In the genomic region with DNA sequence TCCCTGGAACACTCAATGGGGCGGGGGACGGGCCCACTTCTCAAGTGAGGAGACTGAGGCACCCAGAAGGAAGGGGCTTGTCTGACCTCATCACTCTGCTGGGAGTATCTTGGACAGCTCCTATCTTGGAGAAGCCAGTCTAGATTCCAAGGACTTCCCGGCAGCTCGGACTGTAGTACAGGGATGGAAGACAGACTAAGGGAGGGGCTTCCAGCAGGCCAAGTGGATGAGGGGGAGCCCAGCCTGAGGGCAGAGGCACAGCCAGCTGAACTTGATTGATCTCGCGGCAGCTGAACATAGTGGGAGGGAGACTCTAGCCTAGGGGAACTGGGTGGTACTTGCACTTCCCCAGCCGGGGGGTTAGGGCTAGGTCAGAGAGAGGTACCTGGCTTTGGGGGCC, we compare ENCODE assay signal across 9 cellular contexts. TPM values are rescaled to one million over a fixed set of nuclear protein-coding genes. Genes with fewer than 3 reads are reported as not detected.
DNase-seq lines count a peak whose midpoint lies in the region; ATAC-seq and TF ChIP-seq lines count a peak whose summit lies in the region.
"Had no signal": no experiment of that assay in that cellular context is flagged by ENCODE, and none has a peak within 500 bp of the region (broad histone marks: within the 10 kb centered on the region; RNA-seq: fewer than 3 reads in every experiment).

No MANE protein-coding gene starts in this region.

- POLR2A ChIA-PET in IMR-90 (lab: Charles Lee; ENCODE audit: unreplicated experiment), result interaction anchor here (0.7 kb wide), 1 partner anchor 19 kb away, joined by 11 read pairs; no protein-coding TSS in a partner anchor

- TF ChIP-seq CTCF in IMR-90 (conservative IDR thresholded peaks at IDR 0.05; ENCODE audit: low read depth, low read length), result no peak
- TF ChIP-seq CTCF in WERI-Rb-1 (IDR thresholded peaks at IDR 0.05; ENCODE audit: low read depth, low read length), result no peak

- H3K36me3 ChIP-seq in IMR-90 (ENCODE audit: control insufficient read depth, insufficient read depth, low read length) (no peaks in the 10 kb centered on the region), ectodermal cell (ENCODE audit: control insufficient read depth, insufficient read depth, low read length) (no peaks in the 10 kb centered on the region), trophoblast cell (ENCODE audit: control insufficient read depth in 1 of 2, insufficient read depth in 2 of 2, low read length in 2 of 2) (peaks cover 4 to 10% of the 10 kb centered on the region in 2 experiments), WERI-Rb-1 (no peaks in the 10 kb centered on the region)
- H3K36me3 ChIP-seq: upper lobe of left lung had no signal

- no peak for TF ChIP-seq RAD21 in IMR-90 (IDR thresholded peaks at IDR 0.05; ENCODE audit: low read length)

- H4K91ac ChIP-seq in IMR-90 (ENCODE audit: insufficient read depth, low read depth, low read length) (no peak overlapping the region), trophoblast cell (ENCODE audit: low read depth, low read length) (no peak overlapping the region)

- BruUV-seq in IMR-90 (replicated peaks; lab: Mats Ljungman, UMichigan), result no TSS peak

- peak; percentile 2 for DNase-seq in NCI-H345 (lab: John Stamatoyannopoulos, UW)
- DNase-seq in NCI-H345 treated with DMSO at 0.1 percent for 48 hours (lab: John Stamatoyannopoulos, UW; ENCODE audit: unreplicated experiment), result no peak
- DNase-seq in IMR-90, result no peak
- no peak for DNase-seq in trophoblast cell
- no peak for DNase-seq in WERI-Rb-1
- DNase-seq in NCI-H1694 (lab: John Stamatoyannopoulos, UW), result no peak
- DNase-seq in NOMO-1 treated with dmso at 0.1 percent for 144 hours (lab: John Stamatoyannopoulos, UW; ENCODE audit: unreplicated experiment), result no peak

- no peaks in the 10 kb centered on the region for H3K79me1 ChIP-seq in IMR-90 (ENCODE audit: low read depth in 1 of 2, low read length in 2 of 2)
- no peaks in the 10 kb centered on the region for H3K79me1 ChIP-seq in trophoblast cell (ENCODE audit: low read length)

- H2BK15ac ChIP-seq in IMR-90 (ENCODE audit: low read depth, low read length), result no peak overlapping the region

- H2BK120ac ChIP-seq in IMR-90 (ENCODE audit: low read depth, low read length) (no peak overlapping the region), trophoblast cell (ENCODE audit: insufficient read depth, low read length, poor library complexity) (no peak overlapping the region)

- H3K79me2 ChIP-seq in trophoblast cell (ENCODE audit: control insufficient read depth, insufficient read depth, low read length, poor library complexity), result no peaks in the 10 kb centered on the region

- no peak overlapping the region for H3K23ac ChIP-seq in IMR-90 (ENCODE audit: low read depth, low read length)
- no peak overlapping the region for H3K23ac ChIP-seq in trophoblast cell (ENCODE audit: low read length)

- no peak overlapping the region for H3K4ac ChIP-seq in IMR-90 (ENCODE audit: low read depth, low read length)
- no peak overlapping the region for H3K4ac ChIP-seq in trophoblast cell (ENCODE audit: low read depth, low read length)

- WGBS in IMR-90 (ENCODE audit: extremely low coverage in 2 of 2, insufficient read length in 1 of 2), 2 experiments, result 57% methylated on average over 2 of the region's 7 CpGs; no CpG with 5 or more reads in 1 of the 2 experiments
- WGBS in ectodermal cell, 2 experiments, result 61 to 63% methylated on average over 7 of the region's 7 CpGs
- WGBS in trophoblast cell (ENCODE audit: extremely low coverage, insufficient coverage, insufficient read length), result no CpG with 5 or more reads among the region's 7 CpGs

- in situ Hi-C loops in IMR-90 (cut with MboI; ENCODE audit: low sequenced_read_pairs), result loop anchor here (5.0 to 25.0 kb wide), 2 partner anchors 104 to 424 kb away; partner anchors contain the start of gene GMIP

- no peak overlapping the region for H3K4me3 ChIP-seq in IMR-90 (ENCODE audit: insufficient read depth, low read depth, low read length)
- peak overlapping the region; percentile 40 for H3K4me3 ChIP-seq in ectodermal cell (ENCODE audit: insufficient read depth, low read depth, low read length)
- H3K4me3 ChIP-seq in trophoblast cell (ENCODE audit: low read depth, low read length), result no peak overlapping the region
- no peak overlapping the region for H3K4me3 ChIP-seq in WERI-Rb-1 (ENCODE audit: low read depth, low read length)

- no peak overlapping the region for H3K18ac ChIP-seq in IMR-90 (ENCODE audit: low read depth, low read length)
- H3K18ac ChIP-seq in trophoblast cell (ENCODE audit: low read length), result no peak overlapping the region

- peak overlapping the region; percentile 33; the same call in 1 of the 2 replicates for H3K4me2 ChIP-seq in IMR-90 (ENCODE audit: low read depth, low read length)
- peak overlapping the region; percentile 62 for H3K4me2 ChIP-seq in trophoblast cell (ENCODE audit: low read length)

- no peak overlapping the region for H3K14ac ChIP-seq in IMR-90 (replicated peaks; ENCODE audit: low read depth, low read length)
- no peak overlapping the region for H3K14ac ChIP-seq in trophoblast cell (ENCODE audit: low read length)

- H3K9me1 ChIP-seq in IMR-90 (ENCODE audit: insufficient read depth, low read length), result no peaks in the 10 kb centered on the region

- H2AK5ac ChIP-seq in IMR-90 (ENCODE audit: low read depth, low read length) (no peak overlapping the region), trophoblast cell (ENCODE audit: low read length) (no peak overlapping the region)

- H4K5ac ChIP-seq in IMR-90 (ENCODE audit: low read depth, low read length), result no peak overlapping the region

- TF ChIP-seq POLR2A in IMR-90 (IDR thresholded peaks at IDR 0.05; ENCODE audit: low read depth, low read length), result no peak

- H3K27me3 ChIP-seq in IMR-90 (ENCODE audit: control insufficient read depth, insufficient read depth, low read length) (peaks cover 25% of the 10 kb centered on the region), ectodermal cell (ENCODE audit: control insufficient read depth, insufficient read depth, low read length, poor library complexity, severe bottlenecking) (peaks cover 46% of the 10 kb centered on the region), trophoblast cell (ENCODE audit: insufficient read depth, low read length) (peaks cover 5% of the 10 kb centered on the region), WERI-Rb-1 (ENCODE audit: insufficient read depth, low read depth, severe bottlenecking) (no peaks in the 10 kb centered on the region)

- intact Hi-C loops in IMR-90 (cut with micrococcal nuclease), result no loop called here

- ATAC-seq in IMR-90 (ENCODE audit: low read depth), result no peak

- no peak overlapping the region for H2BK20ac ChIP-seq in IMR-90 (ENCODE audit: low read depth, low read length)

- H4K8ac ChIP-seq in IMR-90 (ENCODE audit: low read depth in 2 of 2, low read length in 2 of 2) (no peak overlapping the region), trophoblast cell (ENCODE audit: low read depth, low read length) (no peak overlapping the region)

- H3K9me3 ChIP-seq in IMR-90 (ENCODE audit: control insufficient read depth, insufficient read depth, low read length) (no peaks in the 10 kb centered on the region; the same call in 1 of the 2 replicates), ectodermal cell (ENCODE audit: control insufficient read depth, low read length) (no peaks in the 10 kb centered on the region), trophoblast cell (ENCODE audit: insufficient read depth, low read depth, low read length) (peaks cover 15% of the 10 kb centered on the region), WERI-Rb-1 (ENCODE audit: severe bottlenecking) (no peaks in the 10 kb centered on the region)
- H3K9me3 ChIP-seq: upper lobe of left lung had no signal

- dilution Hi-C loops in IMR-90 (cut with HindIII; ENCODE audit: low sequenced_read_pairs, unreplicated experiment), result no loop called here

- no peak overlapping the region for H4K12ac ChIP-seq in trophoblast cell (ENCODE audit: low read depth, low read length)

- H2BK5ac ChIP-seq in IMR-90 (ENCODE audit: low read depth, low read length, poor library complexity, severe bottlenecking) (no peak overlapping the region), trophoblast cell (ENCODE audit: low read depth, low read length, poor library complexity) (no peak overlapping the region)

- H3K9ac ChIP-seq in IMR-90 (ENCODE audit: low read depth, low read length) (no peak overlapping the region), trophoblast cell (ENCODE audit: low read length) (no peak overlapping the region)

- H2AK9ac ChIP-seq in IMR-90 (replicated peaks; ENCODE audit: low read depth, low read length, poor library complexity), result peak overlapping the region; percentile 55

- H4K20me1 ChIP-seq in IMR-90 (ENCODE audit: insufficient read depth, low read length), result no peaks in the 10 kb centered on the region; the same call in 1 of the 2 replicates

- H3K4me1 ChIP-seq in IMR-90 (ENCODE audit: control insufficient read depth, insufficient read depth, low read length) (no peaks in the 10 kb centered on the region; the same call in 1 of the 2 replicates), ectodermal cell (ENCODE audit: control insufficient read depth, insufficient read depth, low read length) (peaks cover 11% of the 10 kb centered on the region), trophoblast cell (ENCODE audit: control insufficient read depth in 1 of 2, insufficient read depth in 2 of 2, low read length in 2 of 2) (peaks cover 4 to 10% of the 10 kb centered on the region in 2 experiments)

- H3K56ac ChIP-seq in IMR-90 (ENCODE audit: extremely low read depth, insufficient read depth, low read length), result no peak overlapping the region

- no peak overlapping the region for H3K27ac ChIP-seq in IMR-90 (ENCODE audit: insufficient read depth, low read length)
- no peak overlapping the region for H3K27ac ChIP-seq in ectodermal cell (ENCODE audit: insufficient read depth, low read depth, low read length, poor library complexity, severe bottlenecking)
- no peak overlapping the region for H3K27ac ChIP-seq in trophoblast cell (ENCODE audit: low read depth, low read length)
- H3K27ac ChIP-seq in WERI-Rb-1, result no peak overlapping the region
- H3K27ac ChIP-seq: upper lobe of left lung had no signal

- CTCF ChIA-PET in IMR-90 (lab: Yijun Ruan, JAX), result interaction anchor here (1.1 kb wide), 1 partner anchor 16 kb away, joined by 3 read pairs; no protein-coding TSS in a partner anchor

- H2AFZ ChIP-seq in IMR-90 (replicated peaks; ENCODE audit: low read length, poor library complexity) (no peak overlapping the region), trophoblast cell (ENCODE audit: insufficient read depth, low read length, poor library complexity) (no peak overlapping the region)

- no peak overlapping the region for H2BK12ac ChIP-seq in trophoblast cell (ENCODE audit: low read length)

RNA-seq across cellular contexts. Expression of gene CILP2, which starts 0.7 kb away (rescaled TPM):
- total RNA-seq in IMR-90 (2012; rRNA removed), result 0.18 and 0.28 TPM in 2 replicates
- polyA plus RNA-seq in IMR-90 (2012; rRNA removed), result 0.87 and 0.96 TPM in 2 replicates
- 0.65 and 1.2 TPM in 2 replicates for polyA plus RNA-seq in IMR-90 (2012; cell fraction: cytosol; rRNA removed)
- polyA plus RNA-seq in IMR-90 (2012; cell fraction: nucleus; rRNA removed; ENCODE audit: low replicate concordance), result 0.96 and 2.9 TPM in 2 replicates
- polyA plus RNA-seq in ectodermal cell (2013, experiment 1 of 4), result 1.9 TPM
- 3.0 TPM for polyA plus RNA-seq in ectodermal cell (2013, experiment 2 of 4)
- 2.2 TPM for polyA plus RNA-seq in ectodermal cell (2013, experiment 3 of 4)
- polyA plus RNA-seq in ectodermal cell (2013, experiment 4 of 4), result 3.4 TPM
- polyA plus RNA-seq in trophoblast cell (2013), result 0.52 and 0.56 TPM in 2 replicates

RNA-seq across cellular contexts. Expression of gene YJEFN3, which starts 10.1 kb away (rescaled TPM):
- total RNA-seq in IMR-90 (2012; rRNA removed), result 0.56 and 0.72 TPM in 2 replicates
- polyA plus RNA-seq in IMR-90 (2012; rRNA removed), result 4.0 and 4.8 TPM in 2 replicates
- 2.3 and 3.9 TPM in 2 replicates for polyA plus RNA-seq in IMR-90 (2012; cell fraction: cytosol; rRNA removed)
- 30.3 and 57.8 TPM in 2 replicates for polyA plus RNA-seq in IMR-90 (2012; cell fraction: nucleus; rRNA removed; ENCODE audit: low replicate concordance)
- 15.8 TPM for polyA plus RNA-seq in ectodermal cell (2013, experiment 1 of 4)
- 14.7 TPM for polyA plus RNA-seq in ectodermal cell (2013, experiment 2 of 4)
- 12.1 TPM for polyA plus RNA-seq in ectodermal cell (2013, experiment 3 of 4)
- polyA plus RNA-seq in ectodermal cell (2013, experiment 4 of 4), result 14.3 TPM
- polyA plus RNA-seq in trophoblast cell (2013), result 4.5 and 4.6 TPM in 2 replicates

RNA-seq across cellular contexts. Expression of gene NDUFA13, which starts 22.7 kb away (rescaled TPM):
- total RNA-seq in IMR-90 (2012; rRNA removed), result 30.6 and 33.6 TPM in 2 replicates
- polyA plus RNA-seq in IMR-90 (2012; rRNA removed), result 667 and 912 TPM in 2 replicates
- polyA plus RNA-seq in IMR-90 (2012; cell fraction: cytosol; rRNA removed), result 91.5 and 373 TPM in 2 replicates
- polyA plus RNA-seq in IMR-90 (2012; cell fraction: nucleus; rRNA removed; ENCODE audit: low replicate concordance), result 118 and 386 TPM in 2 replicates
- polyA plus RNA-seq in ectodermal cell (2013, experiment 1 of 4), result 234 TPM
- polyA plus RNA-seq in ectodermal cell (2013, experiment 2 of 4), result 244 TPM
- 220 TPM for polyA plus RNA-seq in ectodermal cell (2013, experiment 3 of 4)
- polyA plus RNA-seq in ectodermal cell (2013, experiment 4 of 4), result 240 TPM
- 160 and 164 TPM in 2 replicates for polyA plus RNA-seq in trophoblast cell (2013)

RNA-seq across cellular contexts. Expression of gene TSSK6, which starts 23.4 kb away (rescaled TPM):
- total RNA-seq in IMR-90 (2012; rRNA removed), result 0.56 and 1.3 TPM in 2 replicates
- polyA plus RNA-seq in IMR-90 (2012; rRNA removed), result 2.0 and 2.2 TPM in 2 replicates
- 1.7 and 2.5 TPM in 2 replicates for polyA plus RNA-seq in IMR-90 (2012; cell fraction: cytosol; rRNA removed)
- 0.96 and 4.6 TPM in 2 replicates for polyA plus RNA-seq in IMR-90 (2012; cell fraction: nucleus; rRNA removed; ENCODE audit: low replicate concordance)
- 4.3 TPM for polyA plus RNA-seq in ectodermal cell (2013, experiment 1 of 4)
- 4.0 TPM for polyA plus RNA-seq in ectodermal cell (2013, experiment 2 of 4)
- polyA plus RNA-seq in ectodermal cell (2013, experiment 3 of 4), result 3.8 TPM
- 4.0 TPM for polyA plus RNA-seq in ectodermal cell (2013, experiment 4 of 4)
- polyA plus RNA-seq in trophoblast cell (2013), result 1.1 and 1.4 TPM in 2 replicates
